ENCODE assay signal across 27 cellular contexts in genomic region chr10:128306966-128307365, GRCh38.
"Had no signal": no experiment of that assay in that cellular context is flagged by ENCODE, and none has a peak within 500 bp of the region (broad histone marks: within the 10 kb centered on the region; RNA-seq: fewer than 3 reads in every experiment).

No MANE protein-coding gene starts in this region.

- DNase-seq: natural killer cell; occipital lobe; ovary; psoas muscle; right cardiac atrium; right lobe of liver; sigmoid colon; small intestine; stimulated activated CD4-positive, alpha-beta T cell treated with anti-CD3 and anti-CD28 coated beads, Interleukin-15, amount 100 ng/mL, for 24 hours; stimulated activated CD4-positive, alpha-beta T cell treated with anti-CD3 and anti-CD28 coated beads, Interleukin-2, amount 100 ng/mL, for 24 hours; stimulated activated CD4-positive, alpha-beta T cell treated with anti-CD3 and anti-CD28 coated beads, Interleukin-2, amount 100 ng/mL, for 48 hours; stimulated activated CD4-positive, alpha-beta T cell treated with anti-CD3 and anti-CD28 coated beads, Interleukin-4, amount 100 ng/mL, for 24 hours; stimulated activated naive B cell treated with anti-CD40 and anti-IgM and Interleukin-4, amounts not matched to agents 10 μg/mL and 1 μg/mL and 100 μg/mL, for 72 hours; stimulated activated naive CD4-positive, alpha-beta T cell treated with Interleukin-2 at 50 U/mL for 16 hours; stomach; thyroid gland; trophoblast cell; upper lobe of left lung had no signal

- H3K36me3 Mint-ChIP-seq: natural killer cell; neural progenitor cell; stimulated activated effector memory CD8-positive, alpha-beta T cell treated with anti-CD3 and anti-CD28 coated beads, Interleukin-12 subunit alpha, Interleukin-12 subunit beta, amount 100 ng/mL, for 72 hours; stimulated activated naive B cell treated with anti-CD40 and anti-IgM and Interleukin-4, amounts not matched to agents 10 μg/mL and 1 μg/mL and 100 μg/mL, for 72 hours had no signal

- H3K4me1 Mint-ChIP-seq: natural killer cell; stimulated activated effector memory CD8-positive, alpha-beta T cell treated with anti-CD3 and anti-CD28 coated beads, Interleukin-12 subunit alpha, Interleukin-12 subunit beta, amount 100 ng/mL, for 72 hours; stimulated activated naive B cell treated with anti-CD40 and anti-IgM and Interleukin-4, amounts not matched to agents 10 μg/mL and 1 μg/mL and 100 μg/mL, for 72 hours had no signal

- H3K27ac Mint-ChIP-seq: natural killer cell; nephron; neural progenitor cell; progenitor cell of endocrine pancreas; stimulated activated effector memory CD8-positive, alpha-beta T cell treated with anti-CD3 and anti-CD28 coated beads, Interleukin-12 subunit alpha, Interleukin-12 subunit beta, amount 100 ng/mL, for 72 hours; stimulated activated naive B cell treated with anti-CD40 and anti-IgM and Interleukin-4, amounts not matched to agents 10 μg/mL and 1 μg/mL and 100 μg/mL, for 72 hours; stimulated activated naive CD8-positive, alpha-beta T cell treated with anti-CD3 and anti-CD28 coated beads, Interleukin-15, Interleukin-2, amounts not matched to agents 100 ng/mL and 50 ng/mL, for 24 hours had no signal

- H3K36me3 ChIP-seq: neural progenitor cell, ovary, right lobe of liver, sigmoid colon, stomach, thoracic aorta, thyroid gland, tibial nerve, upper lobe of left lung, vagina had no signal

- H3K27me3 Mint-ChIP-seq: stimulated activated naive B cell treated with anti-CD40 and anti-IgM and Interleukin-4, amounts not matched to agents 10 μg/mL and 1 μg/mL and 100 μg/mL, for 72 hours; stimulated activated naive CD8-positive, alpha-beta T cell treated with anti-CD3 and anti-CD28 coated beads, Interleukin-15, Interleukin-2, amounts not matched to agents 100 ng/mL and 50 ng/mL, for 24 hours had no signal

- H3K9me3 Mint-ChIP-seq: natural killer cell; stimulated activated effector memory CD8-positive, alpha-beta T cell treated with anti-CD3 and anti-CD28 coated beads, Interleukin-12 subunit alpha, Interleukin-12 subunit beta, amount 100 ng/mL, for 72 hours; stimulated activated naive CD8-positive, alpha-beta T cell treated with anti-CD3 and anti-CD28 coated beads, Interleukin-15, Interleukin-2, amounts not matched to agents 100 ng/mL and 50 ng/mL, for 24 hours had no signal

- H3K9me3 ChIP-seq: ovary, psoas muscle, right lobe of liver, sigmoid colon, stomach, thoracic aorta, thyroid gland, upper lobe of left lung, vagina had no signal

- H3K4me3 ChIP-seq: neural progenitor cell, ovary, psoas muscle, right lobe of liver, sigmoid colon, stomach, thoracic aorta, thyroid gland, tibial nerve, upper lobe of left lung, vagina had no signal

- H3K27ac ChIP-seq: neural progenitor cell, ovary, parathyroid adenoma, psoas muscle, right lobe of liver, sigmoid colon, stomach, thoracic aorta, thyroid gland, tibial nerve, upper lobe of left lung, vagina had no signal

- H3K4me1 ChIP-seq: parathyroid adenoma, psoas muscle, right lobe of liver, sigmoid colon, stomach, thyroid gland, tibial nerve, upper lobe of left lung, vagina had no signal

- H3K27me3 ChIP-seq: neural progenitor cell, ovary, right lobe of liver, sigmoid colon, thyroid gland, tibial nerve, upper lobe of left lung, vagina had no signal

- H3K4me3 Mint-ChIP-seq: natural killer cell; nephron; neural progenitor cell; stimulated activated effector memory CD8-positive, alpha-beta T cell treated with anti-CD3 and anti-CD28 coated beads, Interleukin-12 subunit alpha, Interleukin-12 subunit beta, amount 100 ng/mL, for 72 hours; stimulated activated naive B cell treated with anti-CD40 and anti-IgM and Interleukin-4, amounts not matched to agents 10 μg/mL and 1 μg/mL and 100 μg/mL, for 72 hours; stimulated activated naive CD8-positive, alpha-beta T cell treated with anti-CD3 and anti-CD28 coated beads, Interleukin-15, Interleukin-2, amounts not matched to agents 100 ng/mL and 50 ng/mL, for 24 hours had no signal
